ENCODE assay signal across 21 cellular contexts in the genomic region with DNA sequence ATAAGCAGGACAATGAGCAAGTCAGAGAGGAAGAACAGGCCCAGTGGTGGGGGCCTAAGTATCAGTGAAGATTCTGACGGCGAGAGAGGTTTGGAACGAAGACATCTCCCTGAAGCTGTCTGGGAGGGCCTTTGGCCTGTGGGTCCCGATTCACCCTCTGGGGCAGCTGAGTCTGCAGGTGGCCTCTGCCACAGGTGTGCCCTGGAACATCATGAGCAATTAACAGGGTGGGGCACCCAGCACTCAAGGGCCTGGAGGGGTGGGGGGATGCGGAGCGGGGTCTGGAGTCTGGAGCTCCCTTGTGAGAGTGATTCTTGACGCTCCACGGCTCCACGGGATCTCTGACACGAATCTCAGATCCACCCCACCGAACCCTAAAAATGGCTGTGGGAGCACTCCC. TPM values are rescaled to one million over a fixed set of nuclear protein-coding genes. Genes with fewer than 3 reads are reported as not detected.
A peak's percentile ranks its signal among the peaks of the same experiment; 100 is the strongest.
DNase-seq lines count a peak whose midpoint lies in the region; ATAC-seq, FAIRE-seq and TF ChIP-seq lines count a peak whose summit lies in the region.
"Had no signal": no experiment of that assay in that cellular context is flagged by ENCODE, and none has a peak within 500 bp of the region (broad histone marks: within the 10 kb centered on the region; RNA-seq: fewer than 3 reads in every experiment).

No MANE protein-coding gene starts in this region.

- no peaks in the 10 kb centered on the region for H3K27me3 Mint-ChIP-seq in activated naive CD8-positive, alpha-beta T cell
- H3K27me3 Mint-ChIP-seq in activated naive CD8-positive, alpha-beta T cell treated with anti-CD3 and anti-CD28 coated beads for 36 hours: no peaks in the 10 kb centered on the region
- H3K27me3 Mint-ChIP-seq: activated T-helper 17 cell treated with anti-CD3 and anti-CD28 coated beads, Interleukin-2, amount 50 U/mL, for 72 hours; type B pancreatic cell had no signal

- no peak overlapping the region for H3K4me3 Mint-ChIP-seq in activated naive CD8-positive, alpha-beta T cell
- H3K4me3 Mint-ChIP-seq in activated naive CD8-positive, alpha-beta T cell treated with anti-CD3 and anti-CD28 coated beads for 36 hours: no peak overlapping the region
- H3K4me3 Mint-ChIP-seq: activated T-helper 17 cell treated with anti-CD3 and anti-CD28 coated beads, Interleukin-2, amount 50 U/mL, for 72 hours; mesothelial cell of epicardium; natural killer cell; type B pancreatic cell had no signal

- no peak overlapping the region for H3K4me3 ChIP-seq in mucosa of descending colon

- H3K9me3 Mint-ChIP-seq in activated naive CD8-positive, alpha-beta T cell (ENCODE audit: low read depth): no peaks in the 10 kb centered on the region
- no peaks in the 10 kb centered on the region for H3K9me3 Mint-ChIP-seq in activated naive CD8-positive, alpha-beta T cell treated with anti-CD3 and anti-CD28 coated beads for 36 hours
- H3K9me3 Mint-ChIP-seq: activated T-helper 17 cell treated with anti-CD3 and anti-CD28 coated beads, Interleukin-2, amount 50 U/mL, for 72 hours; brain; mesothelial cell of epicardium; natural killer cell; type B pancreatic cell had no signal

- peak overlapping the region; percentile 76 for H3K27ac ChIP-seq in RWPE1
- H3K27ac ChIP-seq: C4-2B, VCaP had no signal

- H3K27ac Mint-ChIP-seq in activated naive CD8-positive, alpha-beta T cell: peak overlapping the region; percentile 28
- H3K27ac Mint-ChIP-seq in activated naive CD8-positive, alpha-beta T cell treated with anti-CD3 and anti-CD28 coated beads for 36 hours: no peak overlapping the region
- H3K27ac Mint-ChIP-seq: activated T-helper 17 cell treated with anti-CD3 and anti-CD28 coated beads, Interleukin-2, amount 50 U/mL, for 72 hours; mesothelial cell of epicardium; type B pancreatic cell had no signal

- no peaks in the 10 kb centered on the region for H3K36me3 ChIP-seq in mucosa of descending colon (ENCODE audit: low read depth)

- peaks cover 35% of the 10 kb centered on the region for H3K4me1 ChIP-seq in mucosa of descending colon (ENCODE audit: low read depth)

- H3K36me3 Mint-ChIP-seq in activated naive CD8-positive, alpha-beta T cell: no peaks in the 10 kb centered on the region
- no peaks in the 10 kb centered on the region for H3K36me3 Mint-ChIP-seq in activated naive CD8-positive, alpha-beta T cell treated with anti-CD3 and anti-CD28 coated beads for 36 hours
- H3K36me3 Mint-ChIP-seq: brain, mesothelial cell of epicardium, natural killer cell, type B pancreatic cell had no signal

- POLR2A ChIA-PET in RWPE1 (lab: Yijun Ruan, JAX; ENCODE audit: low non-redundant PET): no interaction called here

- TF ChIP-seq CTCF in RWPE1 (conservative IDR thresholded peaks at IDR 0.05; ENCODE audit: low read depth): no peak
- TF ChIP-seq CTCF in mucosa of descending colon (IDR thresholded peaks at IDR 0.05): no peak

- H3K4me1 Mint-ChIP-seq in activated naive CD8-positive, alpha-beta T cell (ENCODE audit: low read depth): peaks cover 42% of the 10 kb centered on the region
- H3K4me1 Mint-ChIP-seq in activated naive CD8-positive, alpha-beta T cell treated with anti-CD3 and anti-CD28 coated beads for 36 hours: peaks cover 54% of the 10 kb centered on the region
- H3K4me1 Mint-ChIP-seq: mesothelial cell of epicardium had no signal

- intact Hi-C loops in mucosa of descending colon (cut with DNase I, micrococcal nuclease): no loop called here

- ATAC-seq in mucosa of descending colon (peak; percentile 64), HG03565 (IDR thresholded peaks at IDR 0.05; ENCODE audit: unreplicated experiment) (no peak)
- ATAC-seq: activated T-helper 17 cell treated with anti-CD3 and anti-CD28 coated beads, Interleukin-2, amount 50 U/mL, for 72 hours; left ventricle myocardium superior; natural killer cell; Right ventricle myocardium inferior had no signal

- no peak for DNase-seq in activated naive CD8-positive, alpha-beta T cell treated with anti-CD3 and anti-CD28 coated beads for 36 hours
- DNase-seq in RWPE1 (ENCODE audit: low spot score) (no peak), mucosa of descending colon (peak in 2 of 3 donors; percentile 33 to 55), H54 (ENCODE audit: insufficient read length, low spot score) (no peak)
- no peak for DNase-seq in stimulated activated CD4-positive, alpha-beta T cell treated with anti-CD3 and anti-CD28 coated beads, Interleukin-15, amount 100 ng/mL, for 24 hours
- DNase-seq: activated CD4-positive, alpha-beta T cell treated with anti-CD3 and anti-CD28 coated beads, Interleukin-2, amount 50 U/mL, for 1 hour; Calu3; islet precursor cell; Kasumi-1; left ventricle myocardium superior; natural killer cell had no signal

- no peaks in the 10 kb centered on the region for H3K9me3 ChIP-seq in mucosa of descending colon

- no peak for FAIRE-seq in H54 (lab: Jason Lieb, UNC)
- FAIRE-seq: HepG2 had no signal

- TF ChIP-seq POLR2A in H54 (IDR thresholded peaks at IDR 0.05; ENCODE audit: low read depth, low read length): no peak

- CTCF ChIA-PET in RWPE1 (lab: Yijun Ruan, JAX): no interaction called here

RNA-seq across cellular contexts. Expression of a gene that starts 8.3 kb away (rescaled TPM):
- total RNA-seq in activated naive CD8-positive, alpha-beta T cell treated with anti-CD3 and anti-CD28 coated beads for 36 hours: 10 to 100 TPM; 87.0 to 87.4 TPM
- total RNA-seq in mucosa of descending colon: 100 to 1,000 TPM; 134 to 165 (median 152) TPM

Comparison
In these comparisons a context has a peak if more than half of its experiments do, and no peak if none do; other contexts are left out.
1. DNase-seq: peak in mucosa of descending colon (2 of 3); none in activated naive CD8-positive, alpha-beta T cell treated with anti-CD3 and anti-CD28 coated beads for 36 hours (single experiment), RWPE1 (single experiment), stimulated activated CD4-positive, alpha-beta T cell treated with anti-CD3 and anti-CD28 coated beads, Interleukin-15, amount 100 ng/mL, for 24 hours (single experiment) and H54 (single experiment).